ENCODE assay signal across 18 cellular contexts in genomic region chr4:24840362-24840761, GRCh38. TPM values are rescaled to one million over a fixed set of nuclear protein-coding genes. Genes with fewer than 3 reads are reported as not detected.
DNase-seq lines count a peak whose midpoint lies in the region; ATAC-seq and TF ChIP-seq lines count a peak whose summit lies in the region.
"Had no signal": no experiment of that assay in that cellular context is flagged by ENCODE, and none has a peak within 500 bp of the region (broad histone marks: within the 10 kb centered on the region; RNA-seq: fewer than 3 reads in every experiment).

No MANE protein-coding gene starts in this region.

- no peak for TF ChIP-seq CTCF in VCaP (conservative IDR thresholded peaks at IDR 0.05)
- no peak for TF ChIP-seq CTCF in mucosa of descending colon (IDR thresholded peaks at IDR 0.05)

- H3K9me3 ChIP-seq in mucosa of descending colon, result no peaks in the 10 kb centered on the region

- H3K4me1 ChIP-seq in mucosa of descending colon (ENCODE audit: low read depth), result no peaks in the 10 kb centered on the region

- ATAC-seq in mucosa of descending colon, result no peak

- peak overlapping the region; percentile 78 for H3K27ac ChIP-seq in VCaP

- no peaks in the 10 kb centered on the region for H3K36me3 ChIP-seq in mucosa of descending colon (ENCODE audit: low read depth)

- intact Hi-C loops in mucosa of descending colon (cut with DNase I, micrococcal nuclease), result no loop called here

- no peak overlapping the region for H3K4me3 ChIP-seq in mucosa of descending colon

- DNase-seq in DMS53 (lab: John Stamatoyannopoulos, UW) (peak; percentile 68), pons (ENCODE audit: low spot score) (peak; percentile 69), COLO829 (ENCODE audit: low spot score) (no peak), mucosa of descending colon (no peak), GOT3 (lab: John Stamatoyannopoulos, UW) (no peak)
- DNase-seq in activated effector memory CD4-positive, alpha-beta T cell treated with anti-CD3 and anti-CD28 coated beads, Interleukin-2, amount 50 U/mL, for 16 hours, result no peak
- DNase-seq: ACHN, Karpas-422, NCI-H187, NCI-H2107, NCI-H446 treated with DMSO at 0.1 percent for 48 hours, NCI-H526 treated with DMSO at 0.1 percent for 48 hours, OCI-M1, Right ventricle myocardium superior had no signal

RNA-seq across cellular contexts. Expression of gene SOD3, which starts 45.0 kb away (rescaled TPM):
- 10 to 100 TPM; 18.0 to 33.0 (median 25.6) TPM for total RNA-seq in mucosa of descending colon
- total RNA-seq: G401, MCF 10A, SK-MEL-5 had no signal

Comparison
In these comparisons a context has a peak if more than half of its experiments do, and no peak if none do; other contexts are left out.
1. DNase-seq: peak in DMS53 (single experiment) and pons (single experiment); none in activated effector memory CD4-positive, alpha-beta T cell treated with anti-CD3 and anti-CD28 coated beads, Interleukin-2, amount 50 U/mL, for 16 hours (single experiment), COLO829 (single experiment), mucosa of descending colon (0 of 3) and GOT3 (single experiment).